Comparison of ENCODE assay signal across 30 cellular contexts in genomic region chr16:75529959-75530358, GRCh38. TPM values are rescaled to one million over a fixed set of nuclear protein-coding genes. Genes with fewer than 3 reads are reported as not detected.
"Had no signal": no experiment of that assay in that cellular context is flagged by ENCODE, and none has a peak within 500 bp of the region (broad histone marks: within the 10 kb centered on the region; RNA-seq: fewer than 3 reads in every experiment).

No MANE protein-coding gene starts in this region.

- H3K4me1 ChIP-seq: esophagus muscularis mucosa, foreskin keratinocyte, gastrocnemius medialis had no signal

- H3K36me3 Mint-ChIP-seq: activated CD4-positive, alpha-beta memory T cell treated with anti-CD3 and anti-CD28 coated beads for 36 hours; activated naive CD4-positive, alpha-beta T cell treated with anti-CD3 and anti-CD28 coated beads, Interleukin-2, amount 10 ng/mL, durations not matched to agents 7 days and 5 days; activated naive CD4-positive, alpha-beta T cell treated with anti-CD3 and anti-CD28 coated beads, Interleukin-2, amount 50 U/mL, for 72 hours; activated naive CD8-positive, alpha-beta T cell treated with anti-CD3 and anti-CD28 coated beads, Interleukin-2, amount 10 ng/mL, durations not matched to agents 7 days and 5 days had no signal

- H3K27me3 Mint-ChIP-seq: activated CD4-positive, alpha-beta memory T cell treated with anti-CD3 and anti-CD28 coated beads for 36 hours; activated CD4-positive, alpha-beta T cell treated with anti-CD3 and anti-CD28 coated beads for 36 hours; activated CD4-positive, alpha-beta T cell treated with anti-CD3 and anti-CD28 coated beads, Interleukin-2, amount 10 ng/mL, durations not matched to agents 24 days and 14 days; activated T-cell treated with anti-CD3 and anti-CD28 coated beads, Interleukin-2, amount 50 U/mL, for 24 hours; central memory CD8-positive, alpha-beta T cell had no signal

- H3K27ac Mint-ChIP-seq: activated CD4-positive, alpha-beta memory T cell treated with anti-CD3 and anti-CD28 coated beads for 36 hours; activated CD4-positive, alpha-beta T cell treated with anti-CD3 and anti-CD28 coated beads for 36 hours; activated CD4-positive, alpha-beta T cell treated with anti-CD3 and anti-CD28 coated beads, Interleukin-2, amount 10 ng/mL, durations not matched to agents 24 days and 14 days; activated naive CD4-positive, alpha-beta T cell treated with anti-CD3 and anti-CD28 coated beads, Interleukin-2, amount 10 ng/mL, durations not matched to agents 7 days and 5 days; activated naive CD4-positive, alpha-beta T cell treated with anti-CD3 and anti-CD28 coated beads, Interleukin-2, amount 50 U/mL, for 72 hours; activated naive CD8-positive, alpha-beta T cell treated with anti-CD3 and anti-CD28 coated beads, Interleukin-2, amount 10 ng/mL, durations not matched to agents 7 days and 5 days; activated T-cell treated with anti-CD3 and anti-CD28 coated beads, Interleukin-2, amount 50 U/mL, for 24 hours; activated T-cell treated with anti-CD3 and anti-CD28 coated beads, Interleukin-2, amount 50 U/mL, for 72 hours; effector memory CD8-positive, alpha-beta T cell; T-helper 17 cell; T-helper 2 cell treated with Interferon-gamma antibody and Interleukin-4, amounts not matched to agents 5 μg/mL and 100 μg/mL, for 36 hours had no signal

- H3K9me3 ChIP-seq: esophagus muscularis mucosa, gastrocnemius medialis had no signal

- H3K27me3 ChIP-seq: brain microvascular endothelial cell, esophagus muscularis mucosa, gastrocnemius medialis had no signal

- ATAC-seq: activated CD4-positive, alpha-beta T cell treated with anti-CD3 and anti-CD28 coated beads for 36 hours; activated naive CD4-positive, alpha-beta T cell treated with anti-CD3 and anti-CD28 coated beads, Interleukin-2, amount 50 U/mL, for 72 hours; activated T-cell treated with anti-CD3 and anti-CD28 coated beads, Interleukin-2, amount 50 U/mL, for 72 hours; effector memory CD8-positive, alpha-beta T cell; foreskin keratinocyte; gastrocnemius medialis; T-helper 17 cell had no signal

- H3K4me3 ChIP-seq: esophagus muscularis mucosa, gastrocnemius medialis had no signal

- H3K4me3 Mint-ChIP-seq: activated CD4-positive, alpha-beta memory T cell treated with anti-CD3 and anti-CD28 coated beads for 36 hours; activated CD4-positive, alpha-beta T cell treated with anti-CD3 and anti-CD28 coated beads for 36 hours; activated CD4-positive, alpha-beta T cell treated with anti-CD3 and anti-CD28 coated beads, Interleukin-2, amount 10 ng/mL, durations not matched to agents 24 days and 14 days; activated naive CD4-positive, alpha-beta T cell treated with anti-CD3 and anti-CD28 coated beads, Interleukin-2, amount 10 ng/mL, durations not matched to agents 7 days and 5 days; activated naive CD8-positive, alpha-beta T cell treated with anti-CD3 and anti-CD28 coated beads, Interleukin-2, amount 10 ng/mL, durations not matched to agents 7 days and 5 days; activated T-cell treated with anti-CD3 and anti-CD28 coated beads, Interleukin-2, amount 50 U/mL, for 24 hours; activated T-cell treated with anti-CD3 and anti-CD28 coated beads, Interleukin-2, amount 50 U/mL, for 72 hours; central memory CD8-positive, alpha-beta T cell; effector memory CD8-positive, alpha-beta T cell; T-helper 17 cell; T-helper 2 cell treated with Interferon-gamma antibody and Interleukin-4, amounts not matched to agents 5 μg/mL and 100 μg/mL, for 36 hours had no signal

- H3K27ac ChIP-seq: brain microvascular endothelial cell, esophagus muscularis mucosa, foreskin keratinocyte, gastrocnemius medialis had no signal

- H3K9me3 Mint-ChIP-seq: activated CD4-positive, alpha-beta memory T cell treated with anti-CD3 and anti-CD28 coated beads for 36 hours; activated CD4-positive, alpha-beta T cell treated with anti-CD3 and anti-CD28 coated beads, Interleukin-2, amount 10 ng/mL, durations not matched to agents 24 days and 14 days; activated naive CD4-positive, alpha-beta T cell treated with anti-CD3 and anti-CD28 coated beads, Interleukin-2, amount 10 ng/mL, durations not matched to agents 7 days and 5 days; activated naive CD4-positive, alpha-beta T cell treated with anti-CD3 and anti-CD28 coated beads, Interleukin-2, amount 50 U/mL, for 72 hours; activated naive CD8-positive, alpha-beta T cell treated with anti-CD3 and anti-CD28 coated beads, Interleukin-2, amount 10 ng/mL, durations not matched to agents 7 days and 5 days; activated T-cell treated with anti-CD3 and anti-CD28 coated beads, Interleukin-2, amount 50 U/mL, for 24 hours; activated T-cell treated with anti-CD3 and anti-CD28 coated beads, Interleukin-2, amount 50 U/mL, for 72 hours; central memory CD8-positive, alpha-beta T cell; effector memory CD8-positive, alpha-beta T cell; T-helper 2 cell treated with Interferon-gamma antibody and Interleukin-4, amounts not matched to agents 5 μg/mL and 100 μg/mL, for 36 hours had no signal

- H3K4me1 Mint-ChIP-seq: activated CD4-positive, alpha-beta T cell treated with anti-CD3 and anti-CD28 coated beads for 36 hours; activated CD4-positive, alpha-beta T cell treated with anti-CD3 and anti-CD28 coated beads, Interleukin-2, amount 10 ng/mL, durations not matched to agents 24 days and 14 days; activated naive CD4-positive, alpha-beta T cell treated with anti-CD3 and anti-CD28 coated beads, Interleukin-2, amount 10 ng/mL, durations not matched to agents 7 days and 5 days; activated naive CD8-positive, alpha-beta T cell treated with anti-CD3 and anti-CD28 coated beads, Interleukin-2, amount 10 ng/mL, durations not matched to agents 7 days and 5 days; central memory CD8-positive, alpha-beta T cell; T-helper 17 cell had no signal

- DNase-seq: activated CD4-positive, alpha-beta memory T cell treated with anti-CD3 and anti-CD28 coated beads for 36 hours; activated CD4-positive, alpha-beta T cell treated with anti-CD3 and anti-CD28 coated beads for 36 hours; activated CD4-positive, alpha-beta T cell treated with anti-CD3 and anti-CD28 coated beads, Interleukin-2, amount 10 ng/mL, durations not matched to agents 24 days and 14 days; activated CD4-positive, CD25-positive, alpha-beta regulatory T cell; activated CD4-positive, CD25-positive, alpha-beta regulatory T cell treated with anti-CD3 and anti-CD28 coated beads, Interleukin-2, amount 50 U/mL, for 72 hours; activated CD8-positive, alpha-beta memory T cell treated with anti-CD3 and anti-CD28 coated beads, Interleukin-2, amount 50 U/mL, for 48 hours; activated gamma-delta T cell; activated naive CD4-positive, alpha-beta T cell; activated naive CD4-positive, alpha-beta T cell treated with anti-CD3 and anti-CD28 coated beads, Interleukin-2, amount 10 ng/mL, durations not matched to agents 7 days and 5 days; activated naive CD8-positive, alpha-beta T cell treated with anti-CD3 and anti-CD28 coated beads, Interleukin-2, amount 10 ng/mL, durations not matched to agents 7 days and 5 days; activated T-cell treated with anti-CD3 and anti-CD28 coated beads for 4 hours; activated T-cell treated with anti-CD3 and anti-CD28 coated beads, Interleukin-2, amount 50 U/mL, for 24 hours; activated T-cell treated with anti-CD3 and anti-CD28 coated beads, Interleukin-2, amount 50 U/mL, for 72 hours; brain microvascular endothelial cell; cortex of kidney; dermis blood vessel endothelial cell; effector CD4-positive, alpha-beta T cell; effector memory CD8-positive, alpha-beta T cell; erythroblast; foreskin keratinocyte; gastrocnemius medialis; glutamatergic neuron; T-helper 1 cell; T-helper 17 cell; T1000 had no signal

- H3K36me3 ChIP-seq: brain microvascular endothelial cell, esophagus muscularis mucosa, gastrocnemius medialis had no signal

RNA-seq across cellular contexts. Expression of gene CHST5, which starts 5.9 kb away (rescaled TPM):
- total RNA-seq: activated CD4-positive, alpha-beta T cell treated with anti-CD3 and anti-CD28 coated beads, Interleukin-2, amount 10 ng/mL, durations not matched to agents 24 days and 14 days; activated naive CD8-positive, alpha-beta T cell treated with anti-CD3 and anti-CD28 coated beads, Interleukin-2, amount 10 ng/mL, durations not matched to agents 7 days and 5 days; bronchial epithelial cell; dermis blood vessel endothelial cell; esophagus muscularis mucosa had no signal
- polyA plus RNA-seq: foreskin keratinocyte had no signal

RNA-seq across cellular contexts. Expression of gene CHST6, which starts 34.7 kb away (rescaled TPM):
- total RNA-seq: activated CD4-positive, alpha-beta memory T cell treated with anti-CD3 and anti-CD28 coated beads for 36 hours; activated CD4-positive, alpha-beta T cell treated with anti-CD3 and anti-CD28 coated beads for 36 hours; activated CD4-positive, alpha-beta T cell treated with anti-CD3 and anti-CD28 coated beads, Interleukin-2, amount 10 ng/mL, durations not matched to agents 24 days and 14 days; activated naive CD4-positive, alpha-beta T cell treated with anti-CD3 and anti-CD28 coated beads, Interleukin-2, amount 50 U/mL, for 72 hours; T-helper 17 cell had no signal
